Comparison of ENCODE assay signal across 8 cellular contexts in the genomic region with DNA sequence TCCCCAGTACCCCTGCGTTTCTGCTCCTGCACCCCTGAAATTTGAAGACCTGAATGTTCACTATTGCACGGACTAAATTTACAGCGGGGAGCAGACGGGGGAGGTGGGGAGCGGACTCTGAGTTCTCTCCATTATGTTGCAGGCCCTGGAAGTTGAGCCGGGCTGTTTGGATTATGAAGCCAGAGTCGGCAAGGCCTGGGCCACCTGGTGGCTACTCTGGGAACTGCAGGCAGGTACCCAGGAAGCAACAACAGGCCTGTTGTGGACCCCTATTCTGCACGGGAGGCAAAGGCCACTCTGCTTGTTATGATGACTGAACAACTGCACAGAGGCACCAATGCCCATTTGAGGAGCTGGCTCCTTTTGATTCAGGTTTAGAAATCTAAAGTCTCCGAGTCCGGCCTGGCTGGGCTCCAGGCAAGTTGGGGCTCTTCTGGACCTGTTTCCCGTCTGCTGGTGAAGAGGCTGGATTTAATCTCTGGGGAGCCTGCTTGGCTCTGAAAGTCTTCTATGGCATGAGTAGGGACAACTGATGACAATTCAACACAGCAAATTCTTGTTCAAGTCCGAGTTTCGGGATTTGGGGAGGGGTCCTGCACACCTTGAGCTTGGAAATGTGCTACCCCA. TPM values are rescaled to one million over a fixed set of nuclear protein-coding genes. Genes with fewer than 3 reads are reported as not detected.
DNase-seq lines count a peak whose midpoint lies in the region; ATAC-seq and TF ChIP-seq lines count a peak whose summit lies in the region.

No MANE protein-coding gene starts in this region.

- no peak overlapping the region for H3K27ac Mint-ChIP-seq in activated naive CD4-positive, alpha-beta T cell treated with anti-CD3 and anti-CD28 coated beads, Interleukin-2, amount 50 U/mL, for 72 hours
- no peak overlapping the region for H3K27ac Mint-ChIP-seq in progenitor cell of endocrine pancreas

- no peaks in the 10 kb centered on the region for H3K9me3 Mint-ChIP-seq in activated naive CD4-positive, alpha-beta T cell treated with anti-CD3 and anti-CD28 coated beads, Interleukin-2, amount 50 U/mL, for 72 hours
- no peaks in the 10 kb centered on the region for H3K9me3 Mint-ChIP-seq in progenitor cell of endocrine pancreas (ENCODE audit: low read depth)

- no peak overlapping the region for H3K9ac ChIP-seq in DND-41 (ENCODE audit: low read depth, low read length)

- H3K4me3 ChIP-seq in DND-41 (ENCODE audit: low read depth in 1 of 2, low read length in 2 of 2), result no peak overlapping the region

- H3K4me1 Mint-ChIP-seq in progenitor cell of endocrine pancreas (ENCODE audit: low read depth), result no peaks in the 10 kb centered on the region

- H3K4me1 ChIP-seq in DND-41 (ENCODE audit: insufficient read depth, low read length), result no peaks in the 10 kb centered on the region

- H3K27ac ChIP-seq in DND-41 (ENCODE audit: low read length), result no peak overlapping the region

- H2AFZ ChIP-seq in DND-41 (ENCODE audit: low read depth, low read length), result no peak overlapping the region

- no peaks in the 10 kb centered on the region for H3K36me3 ChIP-seq in DND-41 (ENCODE audit: insufficient read depth, low read length)

- H3K27me3 Mint-ChIP-seq in progenitor cell of endocrine pancreas, result peaks cover 21% of the 10 kb centered on the region

- peak; percentile 69 for DNase-seq in DND-41
- DNase-seq in SK-N-DZ (ENCODE audit: low spot score), result peak; percentile 70
- peak; percentile 61 to 88 for DNase-seq in activated naive CD4-positive, alpha-beta T cell treated with anti-CD3 and anti-CD28 coated beads, Interleukin-2, amount 50 U/mL, for 72 hours (ENCODE audit: low spot score in 2 of 2)
- peak; percentile 85 for DNase-seq in Right ventricle myocardium superior
- peak; percentile 87 for DNase-seq in progenitor cell of endocrine pancreas (ENCODE audit: low spot score, unreplicated experiment)
- peak; percentile 82 for DNase-seq in ureter (ENCODE audit: low spot score)

- ATAC-seq in DND-41 (ENCODE audit: insufficient read depth, low read depth), result peak; percentile 81
- ATAC-seq in HG03354 (IDR thresholded peaks at IDR 0.05; ENCODE audit: poor library complexity, severe bottlenecking, unreplicated experiment), result peak; percentile 71
- peak in 1 of 2 donors; percentile 66 for ATAC-seq in activated naive CD4-positive, alpha-beta T cell treated with anti-CD3 and anti-CD28 coated beads, Interleukin-2, amount 50 U/mL, for 72 hours
- peak; percentile 70 for ATAC-seq in Right ventricle myocardium superior (ENCODE audit: poor library complexity)
- ATAC-seq in HG03520 (IDR thresholded peaks at IDR 0.05; ENCODE audit: unreplicated experiment), result no peak

- intact Hi-C loops in Right ventricle myocardium superior (cut with DNase I), result loop anchor here (1.0 kb wide), 1 partner anchor 238 kb away; no protein-coding TSS in a partner anchor

- no peaks in the 10 kb centered on the region for H4K20me1 ChIP-seq in DND-41 (ENCODE audit: insufficient read depth, low read length)

- no peak overlapping the region for H3K4me2 ChIP-seq in DND-41 (ENCODE audit: insufficient read depth, low read length)

- peaks cover 10% of the 10 kb centered on the region for H3K27me3 ChIP-seq in DND-41 (ENCODE audit: insufficient read depth, low read length, poor library complexity)

- H3K79me2 ChIP-seq in DND-41 (ENCODE audit: insufficient read depth, low read length), result no peaks in the 10 kb centered on the region

- H3K9me3 ChIP-seq in DND-41 (ENCODE audit: insufficient read depth, low read length, severe bottlenecking), result no peaks in the 10 kb centered on the region

- H3K4me3 Mint-ChIP-seq in progenitor cell of endocrine pancreas (ENCODE audit: low read depth), result no peak overlapping the region

- no peaks in the 10 kb centered on the region for H3K36me3 Mint-ChIP-seq in activated naive CD4-positive, alpha-beta T cell treated with anti-CD3 and anti-CD28 coated beads, Interleukin-2, amount 50 U/mL, for 72 hours
- H3K36me3 Mint-ChIP-seq in progenitor cell of endocrine pancreas (ENCODE audit: insufficient read depth), result no peaks in the 10 kb centered on the region

- TF ChIP-seq CTCF in DND-41 (IDR thresholded peaks at IDR 0.05; ENCODE audit: borderline replicate concordance, extremely low read depth, low read length, poor library complexity, severe bottlenecking) (peak; percentile 97), progenitor cell of endocrine pancreas (IDR thresholded peaks at IDR 0.05; ENCODE audit: unreplicated experiment) (peak; percentile 98)

RNA-seq across cellular contexts. Expression of a gene that starts 34.1 kb away (rescaled TPM):
- 0.36 TPM in 1 of 2 replicates, not detected in the other for polyA plus RNA-seq in SK-N-DZ (2014; cell fraction: cytosol; rRNA removed)
- not detected in 2 replicates for polyA plus RNA-seq in SK-N-DZ (2014; cell fraction: nucleus; rRNA removed)
- total RNA-seq in activated naive CD4-positive, alpha-beta T cell treated with anti-CD3 and anti-CD28 coated beads, Interleukin-2, amount 50 U/mL, for 72 hours, result not detected
- total RNA-seq in Right ventricle myocardium superior (not detected), progenitor cell of endocrine pancreas (not detected in 2 replicates), ureter (not detected)
